In genomic region chr17:83012873-83013778, GRCh38 we compare ENCODE assay signal across 12 cellular contexts.
A peak's percentile ranks its signal among the peaks of the same experiment; 100 is the strongest.
DNase-seq lines count a peak whose midpoint lies in the region; ATAC-seq and TF ChIP-seq lines count a peak whose summit lies in the region.
"Had no signal": no experiment of that assay in that cellular context is flagged by ENCODE, and none has a peak within 500 bp of the region (broad histone marks: within the 10 kb centered on the region; RNA-seq: fewer than 3 reads in every experiment).

No MANE protein-coding gene starts in this region.

- TF ChIP-seq CTCF in astrocyte of the spinal cord (IDR thresholded peaks at IDR 0.05; ENCODE audit: low read depth, low read length) (no peak), omental fat pad (IDR thresholded peaks at IDR 0.05) (no peak)

- H3K9me3 ChIP-seq in naive thymus-derived CD4-positive, alpha-beta T cell (ENCODE audit: control insufficient read depth in 2 of 3, low read length in 3 of 3): no peaks in the 10 kb centered on the region

- H3K4me3 ChIP-seq in H7 (ENCODE audit: insufficient read depth, low read depth, low read length) (no peak overlapping the region), astrocyte of the spinal cord (ENCODE audit: low read depth, low read length) (no peak overlapping the region)
- H3K4me3 ChIP-seq in naive thymus-derived CD4-positive, alpha-beta T cell (ENCODE audit: low read length): no peak overlapping the region

- H3K4me3 Mint-ChIP-seq in naive thymus-derived CD4-positive, alpha-beta T cell: no peak overlapping the region
- H3K4me3 Mint-ChIP-seq: activated B cell treated with CpG ODN at 0.5 μM for 24 hours; activated T-cell treated with anti-CD3 and anti-CD28 coated beads, Interleukin-2, amount 50 U/mL, for 4 hours; B cell had no signal

- no peaks in the 10 kb centered on the region for H3K27me3 Mint-ChIP-seq in naive thymus-derived CD4-positive, alpha-beta T cell
- H3K27me3 Mint-ChIP-seq: activated B cell treated with CpG ODN at 0.5 μM for 24 hours; B cell; naive thymus-derived CD8-positive, alpha-beta T cell had no signal

- no peaks in the 10 kb centered on the region for H3K27me3 ChIP-seq in H7 (ENCODE audit: control insufficient read depth, insufficient read depth, low read length)
- H3K27me3 ChIP-seq in naive thymus-derived CD4-positive, alpha-beta T cell (ENCODE audit: control insufficient read depth in 2 of 2, insufficient read depth in 2 of 2, low read length in 2 of 2): no peaks in the 10 kb centered on the region

- H3K4me1 ChIP-seq in naive thymus-derived CD4-positive, alpha-beta T cell (ENCODE audit: control insufficient read depth in 2 of 2, insufficient read depth in 2 of 2, low read length in 2 of 2): no peaks in the 10 kb centered on the region

- in situ Hi-C loops in astrocyte of the spinal cord (cut with HindIII; ENCODE audit: low sequenced_read_pairs): no loop called here

- peaks cover 0 to 7% (median 0%) of the 10 kb centered on the region in 7 donors for H3K4me1 Mint-ChIP-seq in naive thymus-derived CD4-positive, alpha-beta T cell
- H3K4me1 Mint-ChIP-seq: activated B cell treated with CpG ODN at 0.5 μM for 24 hours, B cell had no signal

- H3K9me3 Mint-ChIP-seq in naive thymus-derived CD4-positive, alpha-beta T cell: peaks cover 0 to 7% (median 0%) of the 10 kb centered on the region in 11 donors
- H3K9me3 Mint-ChIP-seq: activated B cell treated with CpG ODN at 0.5 μM for 24 hours; activated T-cell treated with anti-CD3 and anti-CD28 coated beads, Interleukin-2, amount 50 U/mL, for 4 hours had no signal

- no peak overlapping the region for H3K27ac ChIP-seq in naive thymus-derived CD4-positive, alpha-beta T cell (ENCODE audit: low read depth, low read length)

- peaks cover 0 to 16% (median 5%) of the 10 kb centered on the region in 5 donors for H3K36me3 Mint-ChIP-seq in naive thymus-derived CD4-positive, alpha-beta T cell

- CTCF ChIA-PET in naive thymus-derived CD4-positive, alpha-beta T cell (lab: Charles Lee): interaction anchor here (0.6 kb wide), 1 partner anchor 112 kb away, joined by 3 read pairs; no protein-coding TSS in a partner anchor

- H3K36me3 ChIP-seq in H7 (replicated peaks; ENCODE audit: control insufficient read depth, insufficient read depth, low read length): no peaks in the 10 kb centered on the region
- no peaks in the 10 kb centered on the region for H3K36me3 ChIP-seq in naive thymus-derived CD4-positive, alpha-beta T cell (ENCODE audit: control insufficient read depth in 2 of 3, insufficient read depth in 3 of 3, low read length in 3 of 3)

- DNase-seq in AG08395 (ENCODE audit: low spot score) (peak; percentile 96), H7 (peak; percentile 60), astrocyte of the spinal cord (ENCODE audit: low read depth, low spot score) (peak; percentile 88), left kidney (ENCODE audit: low read depth, low spot score) (peak; percentile 49), DMS 273 treated with DMSO at 0.1 percent for 48 hours (lab: John Stamatoyannopoulos, UW) (no peak), omental fat pad (ENCODE audit: low spot score) (no peak), NCI-H1417 treated with DMSO at 0.1 percent for 48 hours (lab: John Stamatoyannopoulos, UW) (no peak)
- DNase-seq in naive thymus-derived CD4-positive, alpha-beta T cell: no peak
- DNase-seq: activated B cell treated with CpG ODN at 0.5 μM for 24 hours; activated T-cell treated with anti-CD3 and anti-CD28 coated beads, Interleukin-2, amount 50 U/mL, for 4 hours; naive thymus-derived CD8-positive, alpha-beta T cell had no signal

- POLR2A ChIA-PET in naive thymus-derived CD4-positive, alpha-beta T cell (lab: Charles Lee): no interaction called here

- no peak for ATAC-seq in omental fat pad (ENCODE audit: low FRiP score)
- ATAC-seq in naive thymus-derived CD4-positive, alpha-beta T cell: no peak
- ATAC-seq: activated T-cell treated with anti-CD3 and anti-CD28 coated beads, Interleukin-2, amount 50 U/mL, for 4 hours; naive thymus-derived CD8-positive, alpha-beta T cell had no signal

- peak overlapping the region in 1 of 9 donors; percentile 80 for H3K27ac Mint-ChIP-seq in naive thymus-derived CD4-positive, alpha-beta T cell
- H3K27ac Mint-ChIP-seq: activated B cell treated with CpG ODN at 0.5 μM for 24 hours, B cell had no signal

- intact Hi-C loops in naive thymus-derived CD4-positive, alpha-beta T cell (cut with micrococcal nuclease): no loop called here

Comparison
In these comparisons a context has a peak if more than half of its experiments do, and no peak if none do; other contexts are left out.
1. DNase-seq: peak in AG08395 (single experiment), H7 (single experiment), astrocyte of the spinal cord (single experiment) and left kidney (single experiment); none in DMS 273 treated with DMSO at 0.1 percent for 48 hours (single experiment), omental fat pad (single experiment), naive thymus-derived CD4-positive, alpha-beta T cell (0 of 9) and NCI-H1417 treated with DMSO at 0.1 percent for 48 hours (single experiment).